In the genomic region with DNA sequence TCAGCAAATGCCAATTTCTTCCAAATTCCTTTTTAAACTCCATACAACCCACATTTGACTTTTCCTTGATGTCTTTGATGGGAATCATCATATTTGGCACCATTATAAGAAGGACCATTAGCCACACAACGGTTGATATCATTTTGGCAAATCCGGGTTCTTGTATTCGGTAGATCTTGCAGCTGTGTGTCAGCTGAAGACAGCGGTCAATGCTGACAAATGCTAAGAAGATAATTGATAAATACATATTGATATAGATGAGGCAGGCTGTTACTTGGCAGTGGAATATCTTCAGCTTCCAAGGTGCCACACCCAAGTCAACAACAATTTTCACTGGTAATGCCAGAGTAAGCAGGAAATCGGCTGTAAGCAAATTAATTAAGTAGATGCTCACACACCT, we compare ENCODE assay signal across 24 cellular contexts. TPM values are rescaled to one million over a fixed set of nuclear protein-coding genes. Genes with fewer than 3 reads are reported as not detected.
DNase-seq lines count a peak whose midpoint lies in the region; ATAC-seq and TF ChIP-seq lines count a peak whose summit lies in the region.
"Had no signal": no experiment of that assay in that cellular context is flagged by ENCODE, and none has a peak within 500 bp of the region (broad histone marks: within the 10 kb centered on the region; RNA-seq: fewer than 3 reads in every experiment).

No MANE protein-coding gene starts in this region.

- no peak overlapping the region for H4K8ac ChIP-seq in mesenchymal stem cell (ENCODE audit: low read length)

- H3K9me3 ChIP-seq in CD8-positive, alpha-beta memory T cell (ENCODE audit: low read length), result no peaks in the 10 kb centered on the region
- H3K9me3 ChIP-seq in mesenchymal stem cell (ENCODE audit: control insufficient read depth, low read length), result no peaks in the 10 kb centered on the region
- H3K9me3 ChIP-seq: BLaER1, pancreas, upper lobe of left lung had no signal

- peaks cover 32% of the 10 kb centered on the region for H3K4me1 Mint-ChIP-seq in T-helper 2 cell treated with Interferon-gamma antibody and Interleukin-4, amounts not matched to agents 5 μg/mL and 100 μg/mL, for 36 hours (ENCODE audit: low read depth)
- peaks cover 45 to 65% (median 57%) of the 10 kb centered on the region in 3 donors for H3K4me1 Mint-ChIP-seq in CD8-positive, alpha-beta memory T cell
- H3K4me1 Mint-ChIP-seq in activated CD8-positive, alpha-beta T cell treated with anti-CD3 and anti-CD28 coated beads for 36 hours (ENCODE audit: low read depth), result peaks cover 41% of the 10 kb centered on the region

- H3K36me3 Mint-ChIP-seq in T-helper 2 cell treated with Interferon-gamma antibody and Interleukin-4, amounts not matched to agents 5 μg/mL and 100 μg/mL, for 36 hours (ENCODE audit: low read depth), result peaks cover 76% of the 10 kb centered on the region
- H3K36me3 Mint-ChIP-seq in CD8-positive, alpha-beta memory T cell, result peaks cover 15 to 60% (median 44%) of the 10 kb centered on the region in 3 donors
- peaks cover 76% of the 10 kb centered on the region for H3K36me3 Mint-ChIP-seq in activated CD8-positive, alpha-beta T cell treated with anti-CD3 and anti-CD28 coated beads for 36 hours (ENCODE audit: low read depth)

- CTCF ChIA-PET in CD8-positive, alpha-beta memory T cell (lab: Charles Lee), result interaction anchor here (1.1 to 1.5 kb wide), 5 partner anchors 12 to 84 kb away, joined by 3 to 5 read pairs (median 4); no protein-coding TSS in a partner anchor
- CTCF ChIA-PET in activated CD8-positive, alpha-beta T cell treated with anti-CD3 and anti-CD28 coated beads for 36 hours (lab: Charles Lee), result interaction anchor here (1.3 kb wide), 1 partner anchor 13 kb away, joined by 3 read pairs; no protein-coding TSS in a partner anchor

- no peak overlapping the region for H3K9ac ChIP-seq in mesenchymal stem cell (ENCODE audit: low read length)
- H3K9ac ChIP-seq: BLaER1 had no signal

- H3K4me2 ChIP-seq in mesenchymal stem cell (ENCODE audit: low read length, poor library complexity, severe bottlenecking), result no peak overlapping the region
- H3K4me2 ChIP-seq: BLaER1 had no signal

- H3K23ac ChIP-seq in mesenchymal stem cell (ENCODE audit: low read length in 2 of 2), result no peak overlapping the region

- H2AK5ac ChIP-seq in mesenchymal stem cell (ENCODE audit: low read length, severe bottlenecking), result peak overlapping the region; percentile 87

- no peak overlapping the region for H2BK120ac ChIP-seq in mesenchymal stem cell (ENCODE audit: low read depth, low read length)

- H3K14ac ChIP-seq in mesenchymal stem cell (ENCODE audit: low read length in 2 of 2), result no peak overlapping the region

- H2AFZ ChIP-seq in mesenchymal stem cell (ENCODE audit: low read depth, low read length), result no peak overlapping the region

- H3K79me1 ChIP-seq in mesenchymal stem cell (replicated peaks; ENCODE audit: low read length, poor library complexity, severe bottlenecking), result no peaks in the 10 kb centered on the region

- no peak for TF ChIP-seq CTCF in activated CD8-positive, alpha-beta T cell treated with anti-CD3 and anti-CD28 coated beads for 36 hours (IDR thresholded peaks at IDR 0.05)

- H3K27ac ChIP-seq in CD8-positive, alpha-beta memory T cell (ENCODE audit: low read depth, low read length), result no peak overlapping the region
- H3K27ac ChIP-seq in mesenchymal stem cell (ENCODE audit: low read length, poor library complexity, severe bottlenecking), result peak overlapping the region; percentile 29
- H3K27ac ChIP-seq: BLaER1, brain microvascular endothelial cell, pancreas, upper lobe of left lung had no signal

- H3K4me1 ChIP-seq in CD8-positive, alpha-beta memory T cell (ENCODE audit: insufficient read depth, low read length), result peaks cover 34% of the 10 kb centered on the region
- peaks cover 6% of the 10 kb centered on the region for H3K4me1 ChIP-seq in mesenchymal stem cell (ENCODE audit: control insufficient read depth, insufficient read depth, low read depth, low read length)
- H3K4me1 ChIP-seq: upper lobe of left lung had no signal

- no peak for TF ChIP-seq POLR2A in erythroblast (IDR thresholded peaks at IDR 0.05; ENCODE audit: low read length)

- no peaks in the 10 kb centered on the region for H3K9me3 Mint-ChIP-seq in T-helper 2 cell treated with Interferon-gamma antibody and Interleukin-4, amounts not matched to agents 5 μg/mL and 100 μg/mL, for 36 hours
- H3K9me3 Mint-ChIP-seq in CD8-positive, alpha-beta memory T cell, result peaks cover 0 to 11% (median 3%) of the 10 kb centered on the region in 5 donors
- H3K9me3 Mint-ChIP-seq in activated CD8-positive, alpha-beta T cell treated with anti-CD3 and anti-CD28 coated beads for 36 hours, result peaks cover 8% of the 10 kb centered on the region
- H3K9me3 Mint-ChIP-seq: dendritic cell treated with granulocyte-macrophage colony-stimulating factor and Interleukin-4, amounts not matched to agents 40 ng/mL and 50 ng/mL, for 4 days had no signal

- no peaks in the 10 kb centered on the region for H3K27me3 ChIP-seq in CD8-positive, alpha-beta memory T cell (ENCODE audit: insufficient read depth, low read length, poor library complexity, severe bottlenecking)
- no peaks in the 10 kb centered on the region for H3K27me3 ChIP-seq in mesenchymal stem cell (ENCODE audit: control insufficient read depth in 1 of 2, insufficient read depth in 1 of 2, low read length in 2 of 2)
- H3K27me3 ChIP-seq: BLaER1, brain microvascular endothelial cell, pancreas, upper lobe of left lung had no signal

- ATAC-seq in activated CD8-positive, alpha-beta T cell treated with anti-CD3 and anti-CD28 coated beads for 36 hours, result no peak
- ATAC-seq: pancreas had no signal

- DNase-seq in T-helper 2 cell treated with Interferon-gamma antibody and Interleukin-4, amounts not matched to agents 5 μg/mL and 100 μg/mL, for 36 hours (ENCODE audit: low spot score), result no peak
- DNase-seq in T-helper 2 cell, result no peak
- no peak for DNase-seq in CD8-positive, alpha-beta memory T cell
- DNase-seq in activated CD8-positive, alpha-beta T cell treated with anti-CD3 and anti-CD28 coated beads for 36 hours, result no peak
- DNase-seq in mesenchymal stem cell, result no peak
- no peak for DNase-seq in NCI-H1417 (lab: John Stamatoyannopoulos, UW)
- DNase-seq in central memory CD4-positive, alpha-beta T cell, result no peak
- DNase-seq in erythroblast (lab: John Stamatoyannopoulos, UW), result no peak
- DNase-seq: activated CD8-positive, alpha-beta memory T cell treated with anti-CD3 and anti-CD28 coated beads for 24 hours; activated gamma-delta T cell treated with Interleukin-2 at 50 U/mL for 16 hours; brain microvascular endothelial cell; DMS 273 treated with DMSO at 0.1 percent for 48 hours; kidney; NCI-H187 treated with DMSO at 0.1 percent for 48 hours; NCI-H345; pancreas; upper lobe of left lung had no signal

- H2BK5ac ChIP-seq in mesenchymal stem cell (ENCODE audit: low read depth, low read length, poor library complexity, severe bottlenecking), result no peak overlapping the region

- H3K4ac ChIP-seq in mesenchymal stem cell (ENCODE audit: low read depth in 1 of 2, low read length in 2 of 2), result no peak overlapping the region

- H3K4me3 Mint-ChIP-seq in T-helper 2 cell treated with Interferon-gamma antibody and Interleukin-4, amounts not matched to agents 5 μg/mL and 100 μg/mL, for 36 hours, result peak overlapping the region; percentile 99
- peak overlapping the region; percentile 52 to 97 (median 88) for H3K4me3 Mint-ChIP-seq in CD8-positive, alpha-beta memory T cell
- peak overlapping the region; percentile 87 for H3K4me3 Mint-ChIP-seq in activated CD8-positive, alpha-beta T cell treated with anti-CD3 and anti-CD28 coated beads for 36 hours
- H3K4me3 Mint-ChIP-seq: dendritic cell treated with granulocyte-macrophage colony-stimulating factor and Interleukin-4, amounts not matched to agents 40 ng/mL and 50 ng/mL, for 4 days had no signal

- intact Hi-C loops in activated CD8-positive, alpha-beta T cell treated with anti-CD3 and anti-CD28 coated beads for 36 hours (cut with micrococcal nuclease), result no loop called here

- POLR2A ChIA-PET in CD8-positive, alpha-beta memory T cell (lab: Charles Lee), result interaction anchor here (0.6 to 3.7 kb wide), 3 partner anchors 11 to 435 kb away, joined by 4 to 22 read pairs (median 4); no protein-coding TSS in a partner anchor
- POLR2A ChIA-PET in activated CD8-positive, alpha-beta T cell treated with anti-CD3 and anti-CD28 coated beads for 36 hours (lab: Charles Lee), result interaction anchor here (0.7 to 6.9 kb wide), 7 partner anchors 9 to 438 kb away, joined by 3 to 49 read pairs (median 7); a partner anchor contains a TSS

- H2BK12ac ChIP-seq in mesenchymal stem cell (ENCODE audit: low read length in 2 of 2), result no peak overlapping the region

- peak overlapping the region; percentile 94 for H3K27ac Mint-ChIP-seq in T-helper 2 cell treated with Interferon-gamma antibody and Interleukin-4, amounts not matched to agents 5 μg/mL and 100 μg/mL, for 36 hours
- H3K27ac Mint-ChIP-seq in CD8-positive, alpha-beta memory T cell, result peak overlapping the region in 6 of 8 donors; percentile 57 to 95 (median 92)
- peak overlapping the region; percentile 96 for H3K27ac Mint-ChIP-seq in activated CD8-positive, alpha-beta T cell treated with anti-CD3 and anti-CD28 coated beads for 36 hours

- WGBS in mesenchymal stem cell, result 100% methylated on average over 5 of the region's 5 CpGs

- no peak overlapping the region for H4K91ac ChIP-seq in mesenchymal stem cell (ENCODE audit: low read length)

- no peaks in the 10 kb centered on the region for H3K27me3 Mint-ChIP-seq in T-helper 2 cell treated with Interferon-gamma antibody and Interleukin-4, amounts not matched to agents 5 μg/mL and 100 μg/mL, for 36 hours (ENCODE audit: low read depth)
- H3K27me3 Mint-ChIP-seq in CD8-positive, alpha-beta memory T cell, result no peaks in the 10 kb centered on the region
- no peaks in the 10 kb centered on the region for H3K27me3 Mint-ChIP-seq in activated CD8-positive, alpha-beta T cell treated with anti-CD3 and anti-CD28 coated beads for 36 hours
- H3K27me3 Mint-ChIP-seq: dendritic cell treated with granulocyte-macrophage colony-stimulating factor and Interleukin-4, amounts not matched to agents 40 ng/mL and 50 ng/mL, for 4 days had no signal

- H2BK15ac ChIP-seq in mesenchymal stem cell (ENCODE audit: low read depth, poor library complexity, severe bottlenecking), result no peak overlapping the region

- H3K4me3 ChIP-seq in CD8-positive, alpha-beta memory T cell (ENCODE audit: low read length), result no peak overlapping the region
- H3K4me3 ChIP-seq in mesenchymal stem cell (ENCODE audit: insufficient read depth in 1 of 2, low read depth in 1 of 2, low read length in 2 of 2), result no peak overlapping the region
- H3K4me3 ChIP-seq: BLaER1, pancreas, upper lobe of left lung had no signal

- peaks cover 11% of the 10 kb centered on the region for H3K36me3 ChIP-seq in CD8-positive, alpha-beta memory T cell (ENCODE audit: insufficient read depth, low read length)
- H3K36me3 ChIP-seq in mesenchymal stem cell (ENCODE audit: control insufficient read depth in 1 of 2, insufficient read depth in 2 of 2, low read depth in 1 of 2, low read length in 2 of 2), result no peaks in the 10 kb centered on the region
- H3K36me3 ChIP-seq: brain microvascular endothelial cell, pancreas, upper lobe of left lung had no signal

- H3K18ac ChIP-seq in mesenchymal stem cell (ENCODE audit: low read depth in 1 of 2, low read length in 2 of 2), result peak overlapping the region in 1 of 2 experiments; percentile 34

RNA-seq across cellular contexts. Expression of a gene that starts 4.2 kb away (rescaled TPM):
- total RNA-seq in CD8-positive, alpha-beta memory T cell, result 100 to 1,000 TPM; 179 to 188 TPM
- polyA plus RNA-seq in CD8-positive, alpha-beta memory T cell, result 264 TPM
- 100 to 1,000 TPM in 1 of 2 experiments, 10 to 100 TPM in 1; 91.8 to 101 TPM for total RNA-seq in activated CD8-positive, alpha-beta T cell treated with anti-CD3 and anti-CD28 coated beads for 36 hours
- polyA plus RNA-seq in mesenchymal stem cell (2013, experiment 1 of 2), result not detected
- polyA plus RNA-seq in mesenchymal stem cell (2013, experiment 2 of 2), result 0.04 TPM
- total RNA-seq: A172, endothelial cell of umbilical vein, fibroblast of villous mesenchyme, lung microvascular endothelial cell, myocyte had no signal
- polyA plus RNA-seq: endothelial cell of umbilical vein had no signal
